Comparison of ENCODE assay signal across 16 cellular contexts in genomic region chr3:157872902-157873301, GRCh38.
DNase-seq lines count a peak whose midpoint lies in the region; ATAC-seq and TF ChIP-seq lines count a peak whose summit lies in the region.
"Had no signal": no experiment of that assay in that cellular context is flagged by ENCODE, and none has a peak within 500 bp of the region (broad histone marks: within the 10 kb centered on the region; RNA-seq: fewer than 3 reads in every experiment).

No MANE protein-coding gene starts in this region.

- H3K9me2 ChIP-seq in PC-3 (replicated peaks; ENCODE audit: low read length) = no peaks in the 10 kb centered on the region

- no peak overlapping the region for H2AFZ ChIP-seq in PC-3 (ENCODE audit: low read length)

- peak; percentile 43 for DNase-seq in NCI-H1105 treated with DMSO at 0.1 percent for 48 hours (lab: John Stamatoyannopoulos, UW)
- DNase-seq in NCI-H1105 (lab: John Stamatoyannopoulos, UW) = no peak
- peak; percentile 11 for DNase-seq in GM03348 (ENCODE audit: low spot score)
- no peak for DNase-seq in PC-3
- DNase-seq: GOT3, NCI-H1417, NCI-H1930, NCI-H345, SIG-M5 had no signal

- no peaks in the 10 kb centered on the region for H3K27me3 ChIP-seq in PC-3 (ENCODE audit: low read length)

- H3K79me2 ChIP-seq in PC-3 (ENCODE audit: low read length) = no peaks in the 10 kb centered on the region

- H3K9ac ChIP-seq in PC-3 (ENCODE audit: low read length) = no peak overlapping the region

- no peaks in the 10 kb centered on the region for H3K4me1 ChIP-seq in PC-3 (ENCODE audit: insufficient read depth, low read length)

- H3K4me2 ChIP-seq in PC-3 (ENCODE audit: low read length) = no peak overlapping the region

- H4K20me1 ChIP-seq in PC-3 (ENCODE audit: low read length) = no peaks in the 10 kb centered on the region

- H3K4me3 ChIP-seq in PC-3 (ENCODE audit: low read length) = no peak overlapping the region
- peak overlapping the region; percentile 4 for H3K4me3 ChIP-seq in iPS-11a (ENCODE audit: low read depth, low read length)

- intact Hi-C loops in PC-3 (cut with micrococcal nuclease) = no loop called here

- H3F3A ChIP-seq in PC-3 (ENCODE audit: low read length, unreplicated experiment) = no peaks in the 10 kb centered on the region

- BruUV-seq in PC-3 (replicated peaks; lab: Mats Ljungman, UMichigan) = no TSS peak

- TF ChIP-seq CTCF in PC-3 (conservative IDR thresholded peaks at IDR 0.05; ENCODE audit: low read depth, low read length) = no peak

- POLR2A ChIA-PET in PC-3 (lab: Charles Lee; ENCODE audit: unreplicated experiment) = no interaction called here

- H3K9me3 ChIP-seq in PC-3 (ENCODE audit: low read length) = no peaks in the 10 kb centered on the region

- H3K27ac ChIP-seq in PC-3 (ENCODE audit: low read length) = no peak overlapping the region
- H3K27ac ChIP-seq: 22Rv1, HL-60 had no signal

- CTCF ChIA-PET in PC-3 (lab: Charles Lee) = no interaction called here

- H3K36me3 ChIP-seq in PC-3 (ENCODE audit: low read depth, low read length) = no peaks in the 10 kb centered on the region

- ATAC-seq in PC-3 (0 out of 2 replicates have a peak, but pooled peaks have one; percentile 20), HG03442 (IDR thresholded peaks at IDR 0.05; ENCODE audit: unreplicated experiment) (no peak), GM19324 (IDR thresholded peaks at IDR 0.05; ENCODE audit: low FRiP score, unreplicated experiment) (no peak), GM21619 (IDR thresholded peaks at IDR 0.05; ENCODE audit: unreplicated experiment) (no peak)
- ATAC-seq: Panc1 had no signal

Comparison
In these comparisons a context has a peak if more than half of its experiments do, and no peak if none do; other contexts are left out.
1. DNase-seq: peak in NCI-H1105 treated with DMSO at 0.1 percent for 48 hours (single experiment) and GM03348 (single experiment); none in NCI-H1105 (single experiment) and PC-3 (single experiment).